ENCODE assay signal across 10 cellular contexts in genomic region chr4:41538017-41538733, GRCh38. TPM values are rescaled to one million over a fixed set of nuclear protein-coding genes. Genes with fewer than 3 reads are reported as not detected.
DNase-seq lines count a peak whose midpoint lies in the region; ATAC-seq, FAIRE-seq and TF ChIP-seq lines count a peak whose summit lies in the region.
"Had no signal": no experiment of that assay in that cellular context is flagged by ENCODE, and none has a peak within 500 bp of the region (broad histone marks: within the 10 kb centered on the region; RNA-seq: fewer than 3 reads in every experiment).

TSS of gene LIMCH1 (plus strand) at chr4:41538157. CDS start at chr4:41605996, 67,839 bp downstream.

- H3K27ac ChIP-seq in right lobe of liver = peak within 1 kb of the TSS; percentile 6 to 36 (median 23)
- H3K27ac ChIP-seq in HepG2 (ENCODE audit: extremely low read length, insufficient read depth, low read length) = no peak within 1 kb of the TSS
- H3K27ac ChIP-seq in neuronal stem cell (replicated peaks; ENCODE audit: low read length) = no peak within 1 kb of the TSS
- H3K27ac ChIP-seq: 22Rv1 had no signal

- no peaks in the 10 kb centered on the region for H3K36me3 ChIP-seq in right lobe of liver
- H3K36me3 ChIP-seq in HepG2 (replicated peaks in 1 of 2; ENCODE audit: control insufficient read depth in 1 of 2, insufficient read depth in 2 of 2, low read length in 2 of 2) = no peaks in the 10 kb centered on the region
- H3K36me3 ChIP-seq in neuronal stem cell (replicated peaks in 1 of 2; ENCODE audit: control insufficient read depth in 2 of 2, insufficient read depth in 2 of 2, low read length in 2 of 2) = no peaks in the 10 kb centered on the region

- no peak within 1 kb of the TSS for H4K8ac ChIP-seq in neuronal stem cell (ENCODE audit: low read depth, low read length)

- H2AK5ac ChIP-seq in neuronal stem cell (ENCODE audit: low read depth, low read length) = no peak within 1 kb of the TSS

- TF ChIP-seq EP300 in HepG2 (IDR thresholded peaks at IDR 0.05; ENCODE audit: low read depth in 2 of 2, low read length in 2 of 2) (no peak), HepG2 (CRISPR knock-in tag; IDR thresholded peaks at IDR 0.05; ENCODE audit: borderline replicate concordance) (no peak)

- H2BK120ac ChIP-seq in neuronal stem cell (ENCODE audit: low read depth, low read length) = no peak within 1 kb of the TSS

- TF ChIP-seq CTCF in right lobe of liver (IDR thresholded peaks at IDR 0.05) = no peak
- no peak for TF ChIP-seq CTCF in HepG2 (CRISPR knock-in tag; IDR thresholded peaks at IDR 0.05)

- no peak within 1 kb of the TSS for H2BK12ac ChIP-seq in neuronal stem cell (ENCODE audit: low read length)

- no peak within 1 kb of the TSS for H3K4ac ChIP-seq in neuronal stem cell (ENCODE audit: low read length)

- H3K79me2 ChIP-seq in HepG2 (ENCODE audit: insufficient read depth, low read length) = no peaks in the 10 kb centered on the region

- H2BK15ac ChIP-seq in neuronal stem cell (ENCODE audit: low read length) = no peak within 1 kb of the TSS

- TF ChIP-seq RAD21 in HepG2 (CRISPR knock-in tag; IDR thresholded peaks at IDR 0.05) = no peak

- CTCF ChIA-PET in HepG2 (lab: Yijun Ruan, JAX; ENCODE audit: low intra/inter-chr PET ratio, low total read pairs) = no interaction called here

- no peak for FAIRE-seq in HepG2 (lab: Jason Lieb, UNC)
- FAIRE-seq: islet of Langerhans had no signal

- H2BK5ac ChIP-seq in neuronal stem cell (ENCODE audit: low read length) = no peak within 1 kb of the TSS

- no peak within 1 kb of the TSS for H3K9ac ChIP-seq in HepG2 (ENCODE audit: insufficient read depth, low read depth, low read length)
- H3K9ac ChIP-seq in neuronal stem cell (ENCODE audit: low read depth, low read length, poor library complexity) = no peak within 1 kb of the TSS

- H3K4me3 ChIP-seq in right lobe of liver = no peak within 1 kb of the TSS
- H3K4me3 ChIP-seq in HepG2 (replicated peaks in 1 of 3; ENCODE audit: insufficient read depth in 1 of 3, low read depth in 2 of 3, low read length in 3 of 3) = no peak within 1 kb of the TSS
- H3K4me3 ChIP-seq in neuronal stem cell (ENCODE audit: low read length in 2 of 2) = no peak within 1 kb of the TSS

- no peaks in the 10 kb centered on the region for H3K27me3 ChIP-seq in right lobe of liver
- H3K27me3 ChIP-seq in HepG2 (ENCODE audit: control insufficient read depth in 1 of 2, insufficient read depth in 2 of 2, low read length in 2 of 2) = peaks cover 0 to 14% of the 10 kb centered on the region in 2 experiments; a peak in 1 of 5 replicates
- no peaks in the 10 kb centered on the region for H3K27me3 ChIP-seq in neuronal stem cell (ENCODE audit: control insufficient read depth in 3 of 3, insufficient read depth in 3 of 3, low read depth in 1 of 3, low read length in 3 of 3)

- no peak within 1 kb of the TSS for H3K23ac ChIP-seq in neuronal stem cell (ENCODE audit: low read depth, low read length, poor library complexity)

- WGBS in right lobe of liver (ENCODE audit: insufficient coverage, low coverage, low lambda C conversion rate, missing lambda C conversion rate) = 36% methylated on average over 9 of the region's 9 CpGs
- 2% methylated on average over 9 of the region's 9 CpGs for WGBS in HepG2 (ENCODE audit: low lambda C conversion rate)
- no CpG with 5 or more reads among the region's 9 CpGs for WGBS in neuronal stem cell (ENCODE audit: extremely low coverage in 2 of 2, insufficient read length in 2 of 2, insufficient replicate concordance in 1 of 2), 2 donors

- BruUV-seq in HepG2 (replicated peaks; lab: Mats Ljungman, UMichigan) = no TSS peak

- H3K4me1 ChIP-seq in right lobe of liver = no peaks in the 10 kb centered on the region
- H3K4me1 ChIP-seq in HepG2 (ENCODE audit: insufficient read depth, low read length) = no peaks in the 10 kb centered on the region
- H3K4me1 ChIP-seq in neuronal stem cell (ENCODE audit: control insufficient read depth in 2 of 2, insufficient read depth in 1 of 2, low read depth in 1 of 2, low read length in 2 of 2) = peaks cover 4 to 9% of the 10 kb centered on the region in 2 donors

- H3K9me3 ChIP-seq in right lobe of liver (no peaks in the 10 kb centered on the region), HepG2 (ENCODE audit: low read length) (no peaks in the 10 kb centered on the region), neuronal stem cell (replicated peaks in 1 of 2; ENCODE audit: control insufficient read depth in 2 of 2, insufficient read depth in 1 of 2, low read depth in 1 of 2, low read length in 2 of 2) (no peaks in the 10 kb centered on the region)

- H3K18ac ChIP-seq in neuronal stem cell (ENCODE audit: low read length) = no peak within 1 kb of the TSS

- ATAC-seq in right lobe of liver (peak; percentile 64 to 72 (median 68)), HepG2 (no peak), Right ventricle myocardium inferior (peak; percentile 89), GM18909 (IDR thresholded peaks at IDR 0.05; ENCODE audit: poor library complexity, unreplicated experiment) (no peak), HG03439 (IDR thresholded peaks at IDR 0.05; ENCODE audit: unreplicated experiment) (no peak)

- in situ Hi-C loops in HepG2 (cut with HindIII; ENCODE audit: extremely low pct_ligation_motif_present, low pct_unique_long_range_greater_than_20kb) = no loop called here

- DNase-seq in right lobe of liver = peak; percentile 39 to 59 (median 46)
- no peak for DNase-seq in HepG2 (ENCODE audit: low spot score)
- DNase-seq in Right ventricle myocardium inferior (ENCODE audit: missing footprints) = peak; percentile 84
- no peak for DNase-seq in neuronal stem cell (ENCODE audit: low spot score)
- no peak for DNase-seq in NCI-H82 treated with DMSO at 0.1 percent for 48 hours (lab: John Stamatoyannopoulos, UW; ENCODE audit: unreplicated experiment)
- DNase-seq in effector CD4-positive, alpha-beta T cell = no peak

- TF ChIP-seq POLR2A in right lobe of liver (IDR thresholded peaks at IDR 0.05) = no peak
- no peak for TF ChIP-seq POLR2A in HepG2 (IDR thresholded peaks at IDR 0.05; ENCODE audit: insufficient read depth in 1 of 2, low read depth in 2 of 2, low read length in 2 of 2)

- POLR2A ChIA-PET in HepG2 (lab: Yijun Ruan, JAX) = no interaction called here

- H2AFZ ChIP-seq in HepG2 (ENCODE audit: low read length) (no peak within 1 kb of the TSS), neuronal stem cell (ENCODE audit: low read length) (no peak within 1 kb of the TSS)

- H3K4me2 ChIP-seq in HepG2 (ENCODE audit: low read depth, low read length) (no peak within 1 kb of the TSS), neuronal stem cell (ENCODE audit: insufficient read depth, low read length, poor library complexity, severe bottlenecking) (peak within 1 kb of the TSS; percentile 26)

- intact Hi-C loops in right lobe of liver (cut with DNase I) = no loop called here
- intact Hi-C loops in HepG2 (cut with micrococcal nuclease; ENCODE audit: unreplicated experiment) = no loop called here
- intact Hi-C loops in Right ventricle myocardium inferior (cut with DNase I) = loop anchor here (2.0 to 10.0 kb wide), 7 partner anchors 33 to 253 kb away; no protein-coding TSS in a partner anchor

- H4K20me1 ChIP-seq in HepG2 (ENCODE audit: insufficient read depth, low read length) = no peaks in the 10 kb centered on the region

- no peak within 1 kb of the TSS for H4K91ac ChIP-seq in neuronal stem cell (ENCODE audit: low read depth, low read length, poor library complexity)

- no peak within 1 kb of the TSS for H3K14ac ChIP-seq in neuronal stem cell (ENCODE audit: low read length)

- no peaks in the 10 kb centered on the region for H3K79me1 ChIP-seq in neuronal stem cell (ENCODE audit: low read depth, low read length)

TF ChIP-seq in HepG2, 621 proteins besides CTCF, POLR2A, EP300 and RAD21 (continues in another document):
- TF ChIP-seq ZSCAN21 (CRISPR knock-in tag; IDR thresholded peaks at IDR 0.05; ENCODE audit: borderline replicate concordance) = no peak
- TF ChIP-seq SIX1 (CRISPR knock-in tag; IDR thresholded peaks at IDR 0.05; ENCODE audit: borderline replicate concordance) = no peak
- no peak for TF ChIP-seq THYN1 (CRISPR knock-in tag; IDR thresholded peaks at IDR 0.05; ENCODE audit: borderline replicate concordance, low read depth)
- no peak for TF ChIP-seq ZFP36L1 (CRISPR knock-in tag; IDR thresholded peaks at IDR 0.05)
- no peak for TF ChIP-seq ZBTB8A (CRISPR knock-in tag; IDR thresholded peaks at IDR 0.05; ENCODE audit: borderline replicate concordance, low read depth)
- no peak for TF ChIP-seq ZNF557 (CRISPR knock-in tag; IDR thresholded peaks at IDR 0.05)
- TF ChIP-seq, protein P1, sequence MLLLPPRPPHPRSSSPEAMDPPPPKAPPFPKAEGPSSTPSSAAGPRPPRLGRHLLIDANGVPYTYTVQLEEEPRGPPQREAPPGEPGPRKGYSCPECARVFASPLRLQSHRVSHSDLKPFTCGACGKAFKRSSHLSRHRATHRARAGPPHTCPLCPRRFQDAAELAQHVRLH (CRISPR knock-in tag; IDR thresholded peaks at IDR 0.05; ENCODE audit: borderline replicate concordance, low read depth) = no peak

RNA-seq across cellular contexts. Expression of gene LIMCH1, which starts in this region (rescaled TPM):
- 10 to 100 TPM in 4 of 6 experiments, 1 to 10 TPM in 2; 8.3 to 26.9 (median 12.9) TPM for total RNA-seq in right lobe of liver
- not detected in 2 replicates for total RNA-seq in HepG2 (2016; rRNA removed; fragmentation: Illumina TruSeq; extraction: Trizol)
- not detected in 2 replicates for total RNA-seq in HepG2 (2016; cell fraction: cytosol; rRNA removed; fragmentation: Illumina TruSeq; extraction: Trizol; ENCODE audit: low read depth)
- not detected in 2 replicates for total RNA-seq in HepG2 (2016; cell fraction: insoluble cytoplasmic fraction; rRNA removed; fragmentation: Illumina TruSeq; extraction: Trizol)
- total RNA-seq in HepG2 (2016; cell fraction: membrane; rRNA removed; fragmentation: Illumina TruSeq; extraction: Trizol) = not detected in 2 replicates
- not detected in 2 replicates for total RNA-seq in HepG2 (2016; cell fraction: nucleus; rRNA removed; fragmentation: Illumina TruSeq; extraction: Trizol)
- polyA plus RNA-seq in HepG2 (2011; rRNA removed) = 0.04 TPM in 1 of 2 replicates, not detected in the other
- 0.01 TPM in 1 of 2 replicates, not detected in the other for polyA plus RNA-seq in HepG2 (2011; cell fraction: cytosol; rRNA removed)
- polyA plus RNA-seq in HepG2 (2011; cell fraction: nucleus; rRNA removed) = 0.05 TPM in 1 of 2 replicates, not detected in the other
- not detected in 2 replicates for polyA plus RNA-seq in HepG2 (2012)
- not detected in 2 replicates for polyA plus RNA-seq in HepG2 (2016; cell fraction: cytosol; fragmentation: Illumina TruSeq; extraction: Trizol; ENCODE audit: low read depth)
- not detected in 2 replicates for polyA plus RNA-seq in HepG2 (2016; cell fraction: insoluble cytoplasmic fraction; fragmentation: Illumina TruSeq; extraction: Trizol; ENCODE audit: low read depth)
- not detected in 2 replicates for polyA plus RNA-seq in HepG2 (2016; cell fraction: membrane; fragmentation: Illumina TruSeq; extraction: Trizol; ENCODE audit: low read depth)
- polyA plus RNA-seq in HepG2 (2016; cell fraction: nucleus; fragmentation: Illumina TruSeq; extraction: Trizol; ENCODE audit: insufficient read depth, low read depth) = not detected in 2 replicates
- polyA minus RNA-seq in HepG2 (2011; rRNA and poly(A)+ RNA removed; ENCODE audit: low replicate concordance) = 165 TPM in 1 of 2 replicates, not detected in the other
- polyA minus RNA-seq in HepG2 (2011; cell fraction: cytosol; rRNA and poly(A)+ RNA removed) = 0.20 and 0.62 TPM in 2 replicates
- 0.13 and 0.50 TPM in 2 replicates for polyA minus RNA-seq in HepG2 (2011; cell fraction: nucleus; rRNA and poly(A)+ RNA removed)
- total RNA-seq in Right ventricle myocardium inferior = 294 TPM
- 10.0 TPM for polyA plus RNA-seq in neuronal stem cell (2013, experiment 1 of 2)
- 9.6 TPM for polyA plus RNA-seq in neuronal stem cell (2013, experiment 2 of 2)

Comparison
In these comparisons a context has a peak if more than half of its experiments do, and no peak if none do; other contexts are left out.
1. RNA of gene LIMCH1 (total RNA-seq): 294 TPM in Right ventricle myocardium inferior (single experiment); 8.3 to 26.9 TPM in right lobe of liver and not detected in HepG2; every median in the first group is over 10 times any median in the second.
2. ATAC-seq: peak in right lobe of liver (4 of 4) and Right ventricle myocardium inferior (single experiment); none in HepG2 (single experiment), GM18909 (single experiment) and HG03439 (single experiment).
3. DNase-seq: peak in right lobe of liver (3 of 3) and Right ventricle myocardium inferior (single experiment); none in HepG2 (single experiment), neuronal stem cell (single experiment), NCI-H82 treated with DMSO at 0.1 percent for 48 hours (single experiment) and effector CD4-positive, alpha-beta T cell (single experiment).
4. H3K27ac ChIP-seq: peak in right lobe of liver (3 of 3); none in HepG2 (single experiment) and neuronal stem cell (single experiment).